8 cellular contexts compared by ENCODE assay signal in the genomic region with DNA sequence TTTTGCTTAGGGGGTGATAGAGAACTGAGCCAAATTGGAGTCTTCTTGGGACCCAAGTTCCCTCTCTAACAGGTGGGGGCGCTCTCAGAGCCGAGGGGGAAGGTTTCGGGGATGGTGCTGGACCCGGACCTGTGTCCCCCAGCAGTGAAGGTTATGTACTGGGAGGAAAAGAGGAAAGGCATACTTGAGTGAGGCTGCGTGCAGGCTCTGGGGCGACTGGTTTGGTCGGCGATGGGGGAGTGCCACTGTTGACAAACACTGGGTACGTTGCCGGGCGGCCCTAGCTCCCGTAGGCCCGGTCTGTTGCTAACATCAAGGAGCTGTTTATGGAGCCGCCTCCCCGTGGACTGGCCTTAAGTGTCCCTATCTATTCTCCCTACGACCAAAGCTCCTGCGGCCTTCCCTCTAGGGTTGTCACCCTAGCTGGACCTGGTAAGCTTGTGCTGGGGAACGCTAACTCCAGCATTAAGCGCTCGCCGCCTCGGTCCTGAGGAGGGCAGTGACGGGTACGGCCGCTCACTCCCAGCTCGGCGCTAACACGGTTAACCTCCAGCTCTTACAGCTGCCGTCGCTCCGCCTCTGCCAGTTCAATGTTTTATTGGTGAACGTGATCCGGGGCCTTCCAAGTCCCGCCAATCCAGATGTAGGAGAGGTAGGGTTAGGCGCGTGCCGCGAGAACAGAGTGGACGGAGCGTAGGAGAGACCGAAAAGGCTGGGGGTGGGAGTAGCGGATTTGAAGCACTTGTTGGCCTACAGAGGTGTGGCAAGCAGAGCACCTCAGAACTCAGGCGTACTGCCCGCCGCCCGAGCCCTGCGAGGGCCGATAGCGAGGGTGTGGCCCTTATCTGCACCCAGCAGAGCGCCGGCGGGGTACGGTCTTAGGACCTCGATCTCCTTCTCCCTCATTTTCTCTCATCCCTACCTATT.
DNase-seq lines count a peak whose midpoint lies in the region; ATAC-seq and TF ChIP-seq lines count a peak whose summit lies in the region.

TSS of gene PPOX (plus strand) at position 685 of the 927 bp plus-strand sequence. CDS start 422 bp downstream, outside the sequence.

- DNase-seq in NCI-H2081 (lab: John Stamatoyannopoulos, UW) = peak; percentile 98 to 99
- peak; percentile 88 for DNase-seq in T1000 (lab: John Stamatoyannopoulos, UW)
- peak; percentile 99 for DNase-seq in astrocyte of the hippocampus (ENCODE audit: low read depth, low spot score)
- peak; percentile 97 to 98 for DNase-seq in hippocampal formation (lab: John Stamatoyannopoulos, UW)
- peak; percentile 96 for DNase-seq in retinal pigment epithelial cell (ENCODE audit: low read depth)

- ATAC-seq in GM18511 (IDR thresholded peaks at IDR 0.05; ENCODE audit: unreplicated experiment) = peak; percentile 94
- ATAC-seq in HG03039 (IDR thresholded peaks at IDR 0.05; ENCODE audit: unreplicated experiment) = peak; percentile 93

- TF ChIP-seq CTCF in 22Rv1 (IDR thresholded peaks at IDR 0.05) = peak; percentile 89
- TF ChIP-seq CTCF in retinal pigment epithelial cell (conservative IDR thresholded peaks at IDR 0.05; ENCODE audit: low read depth, low read length) = peak; percentile 67

- peak within 1 kb of the TSS; percentile 79 for H3K27ac ChIP-seq in 22Rv1

- peak within 1 kb of the TSS; percentile 81 for H3K4me3 ChIP-seq in retinal pigment epithelial cell (ENCODE audit: low read length)

Comparison
In these comparisons a context has a peak if more than half of its experiments do, and no peak if none do; other contexts are left out.
1. Peak in every context shown above with its lines: DNase-seq, ATAC-seq, H3K4me3 ChIP-seq and H3K27ac ChIP-seq.